8 cellular contexts compared by ENCODE assay signal in the genomic region with DNA sequence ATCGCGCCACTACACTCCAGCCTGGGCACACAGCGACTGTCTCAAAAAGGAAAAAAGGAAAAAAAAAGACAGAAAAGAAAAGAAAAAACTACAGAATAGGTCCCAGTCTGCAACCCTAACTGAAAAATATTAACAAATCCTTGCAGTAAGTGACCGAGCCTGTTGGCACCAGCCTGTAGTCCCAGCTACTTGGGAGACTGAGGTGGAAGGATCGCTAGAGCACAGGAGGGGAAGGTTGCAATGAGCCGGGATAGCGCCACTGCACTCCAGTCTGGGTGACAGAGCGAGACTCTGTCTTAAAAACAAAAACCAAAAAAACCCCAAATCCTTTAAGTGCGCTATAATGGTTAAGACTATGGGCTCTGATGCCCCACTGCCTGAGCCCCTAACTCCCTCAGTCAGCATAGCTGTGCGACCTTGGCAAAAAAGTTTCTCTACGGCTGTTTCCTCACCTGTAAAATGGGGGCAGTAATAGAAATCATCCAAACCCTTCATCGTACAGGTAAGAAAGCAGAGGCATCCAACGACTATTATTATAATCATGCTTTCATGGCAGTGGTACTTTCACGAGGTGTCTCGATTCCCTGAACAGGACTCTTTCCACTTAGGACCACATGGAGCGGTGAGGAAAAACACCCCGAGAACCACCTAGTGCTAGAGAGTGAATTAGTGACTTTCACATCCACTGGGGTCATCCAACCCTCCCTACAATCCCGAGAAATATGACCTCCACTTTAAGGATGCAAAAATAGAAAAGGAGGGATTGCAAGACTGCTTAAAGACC. TPM values are rescaled to one million over a fixed set of nuclear protein-coding genes. Genes with fewer than 3 reads are reported as not detected.
A peak's percentile ranks its signal among the peaks of the same experiment; 100 is the strongest.
DNase-seq lines count a peak whose midpoint lies in the region; ATAC-seq and TF ChIP-seq lines count a peak whose summit lies in the region.

No MANE protein-coding gene starts in this region.

- TF ChIP-seq POLR2A in gastroesophageal sphincter (IDR thresholded peaks at IDR 0.05): no peak

- H3K9me3 ChIP-seq in BE2C (no peaks in the 10 kb centered on the region), gastroesophageal sphincter (no peaks in the 10 kb centered on the region)

- CTCF ChIA-PET in activated CD8-positive, alpha-beta T cell treated with anti-CD3 and anti-CD28 coated beads for 36 hours (lab: Charles Lee): interaction anchor here (1.3 to 2.7 kb wide), 3 partner anchors 12 to 265 kb away, joined by 3 to 18 read pairs (median 3); no protein-coding TSS in a partner anchor

- H3K36me3 Mint-ChIP-seq in activated CD8-positive, alpha-beta T cell treated with anti-CD3 and anti-CD28 coated beads for 36 hours (ENCODE audit: low read depth): peaks cover 19% of the 10 kb centered on the region

- POLR2A ChIA-PET in activated CD8-positive, alpha-beta T cell treated with anti-CD3 and anti-CD28 coated beads for 36 hours (lab: Charles Lee): interaction anchor here (0.7 to 2.1 kb wide), 3 partner anchors 65 to 283 kb away, joined by 3 to 5 read pairs (median 5); a partner anchor contains a TSS

- TF ChIP-seq EP300 in gastroesophageal sphincter (IDR thresholded peaks at IDR 0.05): no peak

- ATAC-seq in activated CD8-positive, alpha-beta T cell treated with anti-CD3 and anti-CD28 coated beads for 36 hours: no peak
- ATAC-seq in gastroesophageal sphincter (no peak), HG02571 (IDR thresholded peaks at IDR 0.05; ENCODE audit: unreplicated experiment) (no peak)

- no peaks in the 10 kb centered on the region for H3K9me3 Mint-ChIP-seq in activated CD8-positive, alpha-beta T cell treated with anti-CD3 and anti-CD28 coated beads for 36 hours

- TF ChIP-seq CTCF in BE2C (IDR thresholded peaks at IDR 0.05; ENCODE audit: low read depth, low read length) (no peak), HFF-Myc (IDR thresholded peaks at IDR 0.05; ENCODE audit: low read depth, low read length, missing control alignments) (no peak), gastroesophageal sphincter (IDR thresholded peaks at IDR 0.05) (no peak)
- TF ChIP-seq CTCF in activated CD8-positive, alpha-beta T cell treated with anti-CD3 and anti-CD28 coated beads for 36 hours (IDR thresholded peaks at IDR 0.05): no peak

- H3K4me1 Mint-ChIP-seq in activated CD8-positive, alpha-beta T cell treated with anti-CD3 and anti-CD28 coated beads for 36 hours (ENCODE audit: low read depth): peaks cover 37% of the 10 kb centered on the region

- H3K4me3 ChIP-seq in BE2C (ENCODE audit: low read depth, low read length) (peak overlapping the region; percentile 95), HFF-Myc (replicated peaks; ENCODE audit: low read depth, low read length) (peak overlapping the region; percentile 74), gastroesophageal sphincter (peak overlapping the region; percentile 89 to 99)

- H3K27ac ChIP-seq in gastroesophageal sphincter: peak overlapping the region; percentile 82 to 90 (median 86)

- H3K4me1 ChIP-seq in BE2C (no peaks in the 10 kb centered on the region), gastroesophageal sphincter (peaks cover 0 to 37% (median 8%) of the 10 kb centered on the region in 3 donors)

- intact Hi-C loops in activated CD8-positive, alpha-beta T cell treated with anti-CD3 and anti-CD28 coated beads for 36 hours (cut with micrococcal nuclease): loop anchor here (5.0 kb wide), 1 partner anchor 35 kb away; no protein-coding TSS in a partner anchor

- H3K36me3 ChIP-seq in BE2C (peaks cover 8% of the 10 kb centered on the region), gastroesophageal sphincter (peaks cover 0 to 17% of the 10 kb centered on the region in 2 donors)

- H3K27me3 Mint-ChIP-seq in activated CD8-positive, alpha-beta T cell treated with anti-CD3 and anti-CD28 coated beads for 36 hours: peaks cover 9% of the 10 kb centered on the region

- 11% methylated on average over 15 to 18 of the region's 18 CpGs for WGBS in gastroesophageal sphincter (ENCODE audit: low coverage in 1 of 2), 2 donors

- peak overlapping the region; percentile 98 for H3K27ac Mint-ChIP-seq in activated CD8-positive, alpha-beta T cell treated with anti-CD3 and anti-CD28 coated beads for 36 hours

- DNase-seq in BE2C (no peak), HFF-Myc (ENCODE audit: extremely low read depth, low read depth) (no peak), pons (ENCODE audit: low spot score) (peak; percentile 25), GF-D8 (lab: John Stamatoyannopoulos, UW) (no peak), NCI-H345 (lab: John Stamatoyannopoulos, UW) (no peak)
- DNase-seq in activated CD8-positive, alpha-beta T cell treated with anti-CD3 and anti-CD28 coated beads for 36 hours: peak; percentile 13

- H3K27me3 ChIP-seq in BE2C (no peaks in the 10 kb centered on the region), gastroesophageal sphincter (no peaks in the 10 kb centered on the region)

- peak overlapping the region; percentile 99 for H3K4me3 Mint-ChIP-seq in activated CD8-positive, alpha-beta T cell treated with anti-CD3 and anti-CD28 coated beads for 36 hours

RNA-seq across cellular contexts. Expression of a gene that starts 0.8 kb away (rescaled TPM):
- polyA plus RNA-seq in BE2C (2012; ENCODE audit: insufficient read depth, insufficient read length, low read depth): 1,027 TPM
- 100 to 1,000 TPM; 206 to 240 TPM for total RNA-seq in activated CD8-positive, alpha-beta T cell treated with anti-CD3 and anti-CD28 coated beads for 36 hours
- total RNA-seq in gastroesophageal sphincter: 100 to 1,000 TPM; 121 to 340 (median 231) TPM

Comparison
In these comparisons a context has a peak if more than half of its experiments do, and no peak if none do; other contexts are left out.
1. DNase-seq: peak in activated CD8-positive, alpha-beta T cell treated with anti-CD3 and anti-CD28 coated beads for 36 hours (single experiment) and pons (single experiment); none in BE2C (single experiment), HFF-Myc (single experiment), GF-D8 (single experiment) and NCI-H345 (single experiment).
2. Peak in every context shown above with its lines, with median percentiles within 50 percentile points of each other: H3K4me3 ChIP-seq.